ENCODE assay signal across 8 cellular contexts in genomic region chr2:200586644-200586975, GRCh38. TPM values are rescaled to one million over a fixed set of nuclear protein-coding genes. Genes with fewer than 3 reads are reported as not detected.
DNase-seq lines count a peak whose midpoint lies in the region; ATAC-seq and TF ChIP-seq lines count a peak whose summit lies in the region.

No MANE protein-coding gene starts in this region.

- H3K9ac ChIP-seq in IMR-90 (ENCODE audit: low read depth, low read length), result no peak overlapping the region
- H3K9ac ChIP-seq in liver (ENCODE audit: low read depth in 1 of 2, low read length in 2 of 2), result peak overlapping the region; percentile 87 to 97

- POLR2A ChIA-PET in IMR-90 (lab: Charles Lee; ENCODE audit: unreplicated experiment), result no interaction called here

- no peak overlapping the region for H3K27ac ChIP-seq in IMR-90 (ENCODE audit: insufficient read depth, low read length)
- peak overlapping the region; percentile 81 to 93 for H3K27ac ChIP-seq in liver (ENCODE audit: low read depth in 1 of 2, low read length in 2 of 2)

- no peaks in the 10 kb centered on the region for H3K9me3 Mint-ChIP-seq in stimulated activated memory B cell treated with anti-CD40 and anti-IgM and Interleukin-4, amounts not matched to agents 10 μg/mL and 1 μg/mL and 100 μg/mL, for 72 hours

- in situ Hi-C loops in IMR-90 (cut with MboI; ENCODE audit: low sequenced_read_pairs), result no loop called here

- intact Hi-C loops in IMR-90 (cut with micrococcal nuclease), result no loop called here

- no peak for DNase-seq in IMR-90
- DNase-seq in cardiac fibroblast (ENCODE audit: low read depth in 2 of 2), result no peak
- DNase-seq in NCI-H187 treated with DMSO at 0.1 percent for 48 hours (lab: John Stamatoyannopoulos, UW), result no peak
- DNase-seq in DMS79 (lab: John Stamatoyannopoulos, UW), result no peak
- DNase-seq in AML-193 (lab: John Stamatoyannopoulos, UW), result no peak

- peak overlapping the region; percentile 73 for H3K4me3 Mint-ChIP-seq in stimulated activated memory B cell treated with anti-CD40 and anti-IgM and Interleukin-4, amounts not matched to agents 10 μg/mL and 1 μg/mL and 100 μg/mL, for 72 hours

- H2BK120ac ChIP-seq in IMR-90 (ENCODE audit: low read depth, low read length), result peak overlapping the region; percentile 46; the same call in 1 of the 2 replicates

- H3K14ac ChIP-seq in IMR-90 (replicated peaks; ENCODE audit: low read depth, low read length), result no peak overlapping the region

- H4K5ac ChIP-seq in IMR-90 (ENCODE audit: low read depth, low read length), result no peak overlapping the region

- no peaks in the 10 kb centered on the region for H3K9me3 ChIP-seq in IMR-90 (ENCODE audit: control insufficient read depth, insufficient read depth, low read length)
- no peaks in the 10 kb centered on the region for H3K9me3 ChIP-seq in liver (ENCODE audit: control insufficient read depth in 4 of 4, low read length in 3 of 4)

- H3K36me3 ChIP-seq in IMR-90 (ENCODE audit: control insufficient read depth, insufficient read depth, low read length) (no peaks in the 10 kb centered on the region), liver (ENCODE audit: control insufficient read depth in 4 of 4, insufficient read depth in 3 of 4, low read depth in 1 of 4, low read length in 3 of 4) (peaks cover 0 to 5% (median under 1%) of the 10 kb centered on the region in 4 donors)

- H3K36me3 Mint-ChIP-seq in stimulated activated memory B cell treated with anti-CD40 and anti-IgM and Interleukin-4, amounts not matched to agents 10 μg/mL and 1 μg/mL and 100 μg/mL, for 72 hours, result peaks cover 6% of the 10 kb centered on the region

- TF ChIP-seq CTCF in IMR-90 (conservative IDR thresholded peaks at IDR 0.05; ENCODE audit: low read depth, low read length) (no peak), cardiac fibroblast (IDR thresholded peaks at IDR 0.05; ENCODE audit: low read depth, low read length) (no peak), liver (IDR thresholded peaks at IDR 0.05; ENCODE audit: low read depth, low read length, missing input control) (no peak)

- H3K56ac ChIP-seq in IMR-90 (ENCODE audit: extremely low read depth, insufficient read depth, low read length), result no peak overlapping the region

- H3K4ac ChIP-seq in IMR-90 (ENCODE audit: low read depth, low read length), result no peak overlapping the region; the same call in 1 of the 2 replicates

- no peak overlapping the region for H3K27ac Mint-ChIP-seq in stimulated activated memory B cell treated with anti-CD40 and anti-IgM and Interleukin-4, amounts not matched to agents 10 μg/mL and 1 μg/mL and 100 μg/mL, for 72 hours

- H3K4me1 ChIP-seq in IMR-90 (ENCODE audit: control insufficient read depth, insufficient read depth, low read length), result no peaks in the 10 kb centered on the region
- peaks cover 4 to 44% (median 36%) of the 10 kb centered on the region in 4 donors for H3K4me1 ChIP-seq in liver (ENCODE audit: control insufficient read depth in 4 of 4, insufficient read depth in 4 of 4, low read length in 3 of 4)

- TF ChIP-seq POLR2A in IMR-90 (IDR thresholded peaks at IDR 0.05; ENCODE audit: low read depth, low read length), result no peak

- no peak overlapping the region for H3K18ac ChIP-seq in IMR-90 (ENCODE audit: low read depth, low read length)

- H3K27me3 Mint-ChIP-seq in stimulated activated memory B cell treated with anti-CD40 and anti-IgM and Interleukin-4, amounts not matched to agents 10 μg/mL and 1 μg/mL and 100 μg/mL, for 72 hours, result peaks cover 42% of the 10 kb centered on the region

- ATAC-seq in IMR-90 (ENCODE audit: low read depth), result no peak
- no peak for ATAC-seq in stimulated activated memory B cell treated with anti-CD40 and anti-IgM and Interleukin-4, amounts not matched to agents 10 μg/mL and 1 μg/mL and 100 μg/mL, for 72 hours
- ATAC-seq in GM21723 (IDR thresholded peaks at IDR 0.05; ENCODE audit: unreplicated experiment), result no peak

- H2BK5ac ChIP-seq in IMR-90 (ENCODE audit: low read depth, low read length, poor library complexity, severe bottlenecking), result no peak overlapping the region

- H3K27me3 ChIP-seq in IMR-90 (ENCODE audit: control insufficient read depth, insufficient read depth, low read length) (no peaks in the 10 kb centered on the region; the same call in 1 of the 2 replicates), liver (ENCODE audit: control insufficient read depth in 4 of 4, insufficient read depth in 4 of 4, low read length in 3 of 4) (no peaks in the 10 kb centered on the region)

- BruUV-seq in IMR-90 (replicated peaks; lab: Mats Ljungman, UMichigan), result no TSS peak

- H3K23ac ChIP-seq in IMR-90 (ENCODE audit: low read depth, low read length), result peak overlapping the region; percentile 73; the same call in 1 of the 2 replicates

- peaks cover 3% of the 10 kb centered on the region; the same call in 1 of the 2 replicates for H3K9me1 ChIP-seq in IMR-90 (ENCODE audit: insufficient read depth, low read length)

- dilution Hi-C loops in IMR-90 (cut with HindIII; ENCODE audit: low sequenced_read_pairs, unreplicated experiment), result no loop called here

- H2AFZ ChIP-seq in IMR-90 (replicated peaks; ENCODE audit: low read length, poor library complexity), result peak overlapping the region; percentile 89

- CTCF ChIA-PET in IMR-90 (lab: Yijun Ruan, JAX), result no interaction called here

- WGBS in IMR-90 (ENCODE audit: extremely low coverage in 2 of 2, insufficient read length in 1 of 2), 2 experiments, result 10% methylated on average over 2 of the region's 9 CpGs; no CpG with 5 or more reads in 1 of the 2 experiments
- WGBS in liver, result 37% methylated on average over 9 of the region's 9 CpGs

- H4K91ac ChIP-seq in IMR-90 (ENCODE audit: insufficient read depth, low read depth, low read length), result no peak overlapping the region

- no peak overlapping the region for H2BK15ac ChIP-seq in IMR-90 (ENCODE audit: low read depth, low read length)

- peak overlapping the region; percentile 71 for H2AK9ac ChIP-seq in IMR-90 (replicated peaks; ENCODE audit: low read depth, low read length, poor library complexity)

- peak overlapping the region in 1 of 2 experiments; percentile 8; a peak in 1 of 4 replicates for H4K8ac ChIP-seq in IMR-90 (ENCODE audit: low read depth in 2 of 2, low read length in 2 of 2)

- TF ChIP-seq RAD21 in IMR-90 (IDR thresholded peaks at IDR 0.05; ENCODE audit: low read length) (no peak), liver (IDR thresholded peaks at IDR 0.05) (no peak)

- no peaks in the 10 kb centered on the region for H4K20me1 ChIP-seq in IMR-90 (ENCODE audit: insufficient read depth, low read length)

- peak overlapping the region; percentile 94; the same call in 1 of the 2 replicates for H3K4me2 ChIP-seq in IMR-90 (ENCODE audit: low read depth, low read length)

- H3K79me1 ChIP-seq in IMR-90 (ENCODE audit: low read depth in 1 of 2, low read length in 2 of 2), result no peaks in the 10 kb centered on the region

- peak overlapping the region; percentile 49; the same call in 1 of the 2 replicates for H2BK20ac ChIP-seq in IMR-90 (ENCODE audit: low read depth, low read length)

- no peak overlapping the region for H2AK5ac ChIP-seq in IMR-90 (ENCODE audit: low read depth, low read length)

- H3K4me3 ChIP-seq in IMR-90 (ENCODE audit: insufficient read depth, low read depth, low read length), result no peak overlapping the region
- peak overlapping the region; percentile 61 to 62 for H3K4me3 ChIP-seq in cardiac fibroblast (replicated peaks in 1 of 2; ENCODE audit: low read depth in 2 of 2, low read length in 2 of 2)
- H3K4me3 ChIP-seq in liver (ENCODE audit: low read depth in 1 of 3, low read length in 3 of 3), result peak overlapping the region; percentile 67 to 94 (median 89)

- H3K4me1 Mint-ChIP-seq in stimulated activated memory B cell treated with anti-CD40 and anti-IgM and Interleukin-4, amounts not matched to agents 10 μg/mL and 1 μg/mL and 100 μg/mL, for 72 hours, result peaks cover 9% of the 10 kb centered on the region

TF ChIP-seq in IMR-90, 13 proteins besides CTCF, POLR2A, EP300 and RAD21:
- TF ChIP-seq MAFK (IDR thresholded peaks at IDR 0.05; ENCODE audit: low read depth, low read length) (no peak), NFE2L2 (IDR thresholded peaks at IDR 0.05; ENCODE audit: low read depth, low read length) (no peak), USF2 (IDR thresholded peaks at IDR 0.05; ENCODE audit: low read depth, low read length) (no peak), BHLHE40 (IDR thresholded peaks at IDR 0.05; ENCODE audit: low read depth, low read length) (no peak), CEBPB (IDR thresholded peaks at IDR 0.05; ENCODE audit: low read depth, low read length) (no peak)

TF ChIP-seq in liver, 16 proteins besides CTCF, POLR2A, EP300 and RAD21 (continues in another document):
- TF ChIP-seq YY1 (IDR thresholded peaks at IDR 0.05) (no peak), EGR1 (IDR thresholded peaks at IDR 0.05; ENCODE audit: low read depth in 2 of 2) (no peak), GABPA (IDR thresholded peaks at IDR 0.05 in 1 of 2, conservative IDR thresholded peaks at IDR 0.05 in 1 of 2) (no peak), TAF1 (conservative IDR thresholded peaks at IDR 0.05) (no peak), RXRA (IDR thresholded peaks at IDR 0.05) (no peak)
- TF ChIP-seq, protein P1, sequence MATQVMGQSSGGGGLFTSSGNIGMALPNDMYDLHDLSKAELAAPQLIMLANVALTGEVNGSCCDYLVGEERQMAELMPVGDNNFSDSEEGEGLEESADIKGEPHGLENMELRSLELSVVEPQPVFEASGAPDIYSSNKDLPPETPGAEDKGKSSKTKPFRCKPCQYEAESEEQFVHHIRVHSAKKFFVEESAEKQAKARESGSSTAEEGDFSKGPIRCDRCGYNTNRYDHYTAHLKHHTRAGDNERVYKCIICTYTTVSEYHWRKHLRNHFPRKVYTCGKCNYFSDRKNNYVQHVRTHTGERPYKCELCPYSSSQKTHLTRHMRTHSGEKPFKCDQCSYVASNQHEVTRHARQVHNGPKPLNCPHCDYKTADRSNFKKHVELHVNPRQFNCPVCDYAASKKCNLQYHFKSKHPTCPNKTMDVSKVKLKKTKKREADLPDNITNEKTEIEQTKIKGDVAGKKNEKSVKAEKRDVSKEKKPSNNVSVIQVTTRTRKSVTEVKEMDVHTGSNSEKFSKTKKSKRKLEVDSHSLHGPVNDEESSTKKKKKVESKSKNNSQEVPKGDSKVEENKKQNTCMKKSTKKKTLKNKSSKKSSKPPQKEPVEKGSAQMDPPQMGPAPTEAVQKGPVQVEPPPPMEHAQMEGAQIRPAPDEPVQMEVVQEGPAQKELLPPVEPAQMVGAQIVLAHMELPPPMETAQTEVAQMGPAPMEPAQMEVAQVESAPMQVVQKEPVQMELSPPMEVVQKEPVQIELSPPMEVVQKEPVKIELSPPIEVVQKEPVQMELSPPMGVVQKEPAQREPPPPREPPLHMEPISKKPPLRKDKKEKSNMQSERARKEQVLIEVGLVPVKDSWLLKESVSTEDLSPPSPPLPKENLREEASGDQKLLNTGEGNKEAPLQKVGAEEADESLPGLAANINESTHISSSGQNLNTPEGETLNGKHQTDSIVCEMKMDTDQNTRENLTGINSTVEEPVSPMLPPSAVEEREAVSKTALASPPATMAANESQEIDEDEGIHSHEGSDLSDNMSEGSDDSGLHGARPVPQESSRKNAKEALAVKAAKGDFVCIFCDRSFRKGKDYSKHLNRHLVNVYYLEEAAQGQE (IDR thresholded peaks at IDR 0.05), result no peak

RNA-seq across cellular contexts. Expression of gene AOX1, which starts 0.8 kb away (rescaled TPM):
- total RNA-seq in IMR-90 (2012; rRNA removed), result 57.2 and 59.9 TPM in 2 replicates
- polyA plus RNA-seq in IMR-90 (2012; rRNA removed), result 18.7 and 21.7 TPM in 2 replicates
- polyA plus RNA-seq in IMR-90 (2012; cell fraction: cytosol; rRNA removed), result 6.1 and 8.5 TPM in 2 replicates
- 1.6 and 13.0 TPM in 2 replicates for polyA plus RNA-seq in IMR-90 (2012; cell fraction: nucleus; rRNA removed; ENCODE audit: low replicate concordance)
- total RNA-seq in liver, result 1,000 to 10,000 TPM in 1 of 2 donors, 1 to 10 TPM in 1; 9.9 to 1,131 TPM
- polyA plus RNA-seq in liver, result 100 to 1,000 TPM; 245 to 727 TPM
